1 cellular context compared by ENCODE assay signal in the genomic region with DNA sequence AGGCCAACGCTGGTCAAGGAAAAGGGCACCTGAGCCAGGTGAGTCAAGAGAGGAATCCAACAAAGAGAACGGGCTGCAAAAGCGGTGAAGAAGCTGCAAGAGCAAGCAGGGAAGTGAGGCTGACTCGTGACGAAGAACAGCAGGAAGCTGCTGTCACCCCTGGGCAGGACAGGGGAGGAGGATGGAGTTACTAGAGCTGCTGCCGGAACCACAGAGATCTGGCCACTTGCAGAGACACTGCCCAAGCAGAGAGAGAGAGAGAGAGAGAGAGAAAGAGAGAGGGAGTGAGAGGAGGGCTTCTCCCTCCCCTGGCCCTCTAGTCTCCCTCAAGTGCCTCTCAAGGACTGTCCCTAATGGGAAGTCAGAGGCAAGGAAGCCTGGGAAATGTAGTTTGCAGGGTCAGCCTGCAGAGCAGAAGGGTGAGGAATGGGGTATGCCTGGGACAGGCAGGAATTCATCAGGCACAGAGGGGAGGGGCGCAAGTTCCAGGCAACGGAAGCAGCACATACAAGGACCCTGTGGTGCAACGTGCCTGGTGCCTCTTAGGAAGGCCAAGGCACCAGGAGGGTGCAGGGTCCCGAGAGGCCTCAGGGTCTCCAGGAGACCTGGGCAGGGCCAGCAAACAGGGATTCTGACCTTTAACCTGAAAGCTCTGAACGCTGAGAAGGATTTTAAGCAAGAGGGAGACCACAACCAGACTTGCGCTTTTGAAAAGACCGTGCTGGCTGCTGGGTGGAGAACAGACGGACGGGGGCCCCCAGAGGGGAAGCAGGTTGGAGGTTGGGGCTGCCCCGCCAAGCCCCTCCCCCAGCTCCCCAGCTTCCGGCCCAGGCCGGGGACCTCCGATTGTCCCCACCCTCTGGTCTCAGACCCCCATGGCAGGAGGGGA.
TF ChIP-seq lines count a peak whose summit lies in the region.

No MANE protein-coding gene starts in this region.

TF ChIP-seq in HepG2, 621 proteins besides CTCF, POLR2A, EP300 and RAD21 (continued from another document and continues in another):
- TF ChIP-seq THYN1 (CRISPR knock-in tag; IDR thresholded peaks at IDR 0.05; ENCODE audit: borderline replicate concordance, low read depth): no peak
- TF ChIP-seq, protein P1, sequence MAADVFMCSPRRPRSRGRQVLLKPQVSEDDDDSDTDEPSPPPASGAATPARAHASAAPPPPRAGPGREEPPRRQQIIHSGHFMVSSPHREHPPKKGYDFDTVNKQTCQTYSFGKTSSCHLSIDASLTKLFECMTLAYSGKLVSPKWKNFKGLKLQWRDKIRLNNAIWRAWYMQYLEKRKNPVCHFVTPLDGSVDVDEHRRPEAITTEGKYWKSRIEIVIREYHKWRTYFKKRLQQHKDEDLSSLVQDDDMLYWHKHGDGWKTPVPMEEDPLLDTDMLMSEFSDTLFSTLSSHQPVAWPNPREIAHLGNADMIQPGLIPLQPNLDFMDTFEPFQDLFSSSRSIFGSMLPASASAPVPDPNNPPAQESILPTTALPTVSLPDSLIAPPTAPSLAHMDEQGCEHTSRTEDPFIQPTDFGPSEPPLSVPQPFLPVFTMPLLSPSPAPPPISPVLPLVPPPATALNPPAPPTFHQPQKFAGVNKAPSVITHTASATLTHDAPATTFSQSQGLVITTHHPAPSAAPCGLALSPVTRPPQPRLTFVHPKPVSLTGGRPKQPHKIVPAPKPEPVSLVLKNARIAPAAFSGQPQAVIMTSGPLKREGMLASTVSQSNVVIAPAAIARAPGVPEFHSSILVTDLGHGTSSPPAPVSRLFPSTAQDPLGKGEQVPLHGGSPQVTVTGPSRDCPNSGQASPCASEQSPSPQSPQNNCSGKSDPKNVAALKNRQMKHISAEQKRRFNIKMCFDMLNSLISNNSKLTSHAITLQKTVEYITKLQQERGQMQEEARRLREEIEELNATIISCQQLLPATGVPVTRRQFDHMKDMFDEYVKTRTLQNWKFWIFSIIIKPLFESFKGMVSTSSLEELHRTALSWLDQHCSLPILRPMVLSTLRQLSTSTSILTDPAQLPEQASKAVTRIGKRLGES (CRISPR knock-in tag; IDR thresholded peaks at IDR 0.05; ENCODE audit: borderline replicate concordance): no peak
- TF ChIP-seq ZNF441 (CRISPR knock-in tag; IDR thresholded peaks at IDR 0.05; ENCODE audit: borderline replicate concordance): no peak
- TF ChIP-seq ZFP1 (CRISPR knock-in tag; IDR thresholded peaks at IDR 0.05): peak; percentile 63; the same call in 1 of the 2 replicates
- no peak for TF ChIP-seq ZNF572 (CRISPR knock-in tag; IDR thresholded peaks at IDR 0.05)
- no peak for TF ChIP-seq ISL2 (CRISPR knock-in tag; IDR thresholded peaks at IDR 0.05)
- TF ChIP-seq HNRNPL (IDR thresholded peaks at IDR 0.05; ENCODE audit: low read depth, low read length): no peak
- peak; percentile 40; the same call in 1 of the 2 replicates for TF ChIP-seq ATAD3A (CRISPR knock-in tag; IDR thresholded peaks at IDR 0.05)
- TF ChIP-seq, protein P2, sequence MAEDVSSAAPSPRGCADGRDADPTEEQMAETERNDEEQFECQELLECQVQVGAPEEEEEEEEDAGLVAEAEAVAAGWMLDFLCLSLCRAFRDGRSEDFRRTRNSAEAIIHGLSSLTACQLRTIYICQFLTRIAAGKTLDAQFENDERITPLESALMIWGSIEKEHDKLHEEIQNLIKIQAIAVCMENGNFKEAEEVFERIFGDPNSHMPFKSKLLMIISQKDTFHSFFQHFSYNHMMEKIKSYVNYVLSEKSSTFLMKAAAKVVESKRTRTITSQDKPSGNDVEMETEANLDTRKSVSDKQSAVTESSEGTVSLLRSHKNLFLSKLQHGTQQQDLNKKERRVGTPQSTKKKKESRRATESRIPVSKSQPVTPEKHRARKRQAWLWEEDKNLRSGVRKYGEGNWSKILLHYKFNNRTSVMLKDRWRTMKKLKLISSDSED (CRISPR knock-in tag; IDR thresholded peaks at IDR 0.05): no peak
- peak; percentile 14; the same call in 1 of the 2 replicates for TF ChIP-seq ZNF83 (CRISPR knock-in tag; IDR thresholded peaks at IDR 0.05; ENCODE audit: borderline replicate concordance)
- TF ChIP-seq SP5 (CRISPR knock-in tag; IDR thresholded peaks at IDR 0.05; ENCODE audit: borderline replicate concordance, low read depth): peak; percentile 74
- TF ChIP-seq ZNF101 (CRISPR knock-in tag; IDR thresholded peaks at IDR 0.05; ENCODE audit: borderline replicate concordance, low read depth): no peak
- TF ChIP-seq REPIN1 (CRISPR knock-in tag; IDR thresholded peaks at IDR 0.05; ENCODE audit: borderline replicate concordance, low read depth): no peak
- TF ChIP-seq CHD2 (IDR thresholded peaks at IDR 0.05; ENCODE audit: low read depth, low read length): no peak
- peak; percentile 93 for TF ChIP-seq GABPB1 (CRISPR knock-in tag; IDR thresholded peaks at IDR 0.05)
- 0 out of 2 replicates have a peak, but pooled peaks have one; percentile 38 for TF ChIP-seq ZNF12 (CRISPR knock-in tag; IDR thresholded peaks at IDR 0.05)
- TF ChIP-seq TSC22D2 (CRISPR knock-in tag; IDR thresholded peaks at IDR 0.05; ENCODE audit: borderline replicate concordance): no peak
- no peak for TF ChIP-seq ZNF160 (CRISPR knock-in tag; IDR thresholded peaks at IDR 0.05)
- TF ChIP-seq BCL6 (CRISPR knock-in tag; IDR thresholded peaks at IDR 0.05): no peak; the same call in 1 of the 2 replicates
- no peak for TF ChIP-seq MED13 (CRISPR knock-in tag; IDR thresholded peaks at IDR 0.05)
- TF ChIP-seq, protein P3, sequence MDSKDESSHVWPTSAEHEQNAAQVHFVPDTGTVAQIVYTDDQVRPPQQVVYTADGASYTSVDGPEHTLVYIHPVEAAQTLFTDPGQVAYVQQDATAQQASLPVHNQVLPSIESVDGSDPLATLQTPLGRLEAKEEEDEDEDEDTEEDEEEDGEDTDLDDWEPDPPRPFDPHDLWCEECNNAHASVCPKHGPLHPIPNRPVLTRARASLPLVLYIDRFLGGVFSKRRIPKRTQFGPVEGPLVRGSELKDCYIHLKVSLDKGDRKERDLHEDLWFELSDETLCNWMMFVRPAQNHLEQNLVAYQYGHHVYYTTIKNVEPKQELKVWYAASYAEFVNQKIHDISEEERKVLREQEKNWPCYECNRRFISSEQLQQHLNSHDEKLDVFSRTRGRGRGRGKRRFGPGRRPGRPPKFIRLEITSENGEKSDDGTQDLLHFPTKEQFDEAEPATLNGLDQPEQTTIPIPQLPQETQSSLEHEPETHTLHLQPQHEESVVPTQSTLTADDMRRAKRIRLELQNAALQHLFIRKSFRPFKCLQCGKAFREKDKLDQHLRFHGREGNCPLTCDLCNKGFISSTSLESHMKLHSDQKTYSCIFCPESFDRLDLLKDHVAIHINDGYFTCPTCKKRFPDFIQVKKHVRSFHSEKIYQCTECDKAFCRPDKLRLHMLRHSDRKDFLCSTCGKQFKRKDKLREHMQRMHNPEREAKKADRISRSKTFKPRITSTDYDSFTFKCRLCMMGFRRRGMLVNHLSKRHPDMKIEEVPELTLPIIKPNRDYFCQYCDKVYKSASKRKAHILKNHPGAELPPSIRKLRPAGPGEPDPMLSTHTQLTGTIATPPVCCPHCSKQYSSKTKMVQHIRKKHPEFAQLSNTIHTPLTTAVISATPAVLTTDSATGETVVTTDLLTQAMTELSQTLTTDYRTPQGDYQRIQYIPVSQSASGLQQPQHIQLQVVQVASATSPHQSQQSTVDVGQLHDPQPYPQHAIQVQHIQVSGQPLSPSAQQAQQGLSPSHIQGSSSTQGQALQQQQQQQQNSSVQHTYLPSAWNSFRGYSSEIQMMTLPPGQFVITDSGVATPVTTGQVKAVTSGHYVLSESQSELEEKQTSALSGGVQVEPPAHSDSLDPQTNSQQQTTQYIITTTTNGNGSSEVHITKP (CRISPR knock-in tag; IDR thresholded peaks at IDR 0.05; ENCODE audit: low read depth): peak; percentile 85; the same call in 1 of the 2 replicates
- no peak for TF ChIP-seq ZSCAN22 (CRISPR knock-in tag; IDR thresholded peaks at IDR 0.05)
- TF ChIP-seq, protein P4, sequence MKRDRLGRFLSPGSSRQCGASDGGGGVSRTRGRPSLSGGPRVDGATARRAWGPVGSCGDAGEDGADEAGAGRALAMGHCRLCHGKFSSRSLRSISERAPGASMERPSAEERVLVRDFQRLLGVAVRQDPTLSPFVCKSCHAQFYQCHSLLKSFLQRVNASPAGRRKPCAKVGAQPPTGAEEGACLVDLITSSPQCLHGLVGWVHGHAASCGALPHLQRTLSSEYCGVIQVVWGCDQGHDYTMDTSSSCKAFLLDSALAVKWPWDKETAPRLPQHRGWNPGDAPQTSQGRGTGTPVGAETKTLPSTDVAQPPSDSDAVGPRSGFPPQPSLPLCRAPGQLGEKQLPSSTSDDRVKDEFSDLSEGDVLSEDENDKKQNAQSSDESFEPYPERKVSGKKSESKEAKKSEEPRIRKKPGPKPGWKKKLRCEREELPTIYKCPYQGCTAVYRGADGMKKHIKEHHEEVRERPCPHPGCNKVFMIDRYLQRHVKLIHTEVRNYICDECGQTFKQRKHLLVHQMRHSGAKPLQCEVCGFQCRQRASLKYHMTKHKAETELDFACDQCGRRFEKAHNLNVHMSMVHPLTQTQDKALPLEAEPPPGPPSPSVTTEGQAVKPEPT (CRISPR knock-in tag; IDR thresholded peaks at IDR 0.05; ENCODE audit: low read depth): no peak; the same call in 1 of the 2 replicates
- no peak for TF ChIP-seq ZNF260 (CRISPR knock-in tag; IDR thresholded peaks at IDR 0.05; ENCODE audit: borderline replicate concordance, low read depth)
- no peak for TF ChIP-seq ZNF562 (CRISPR knock-in tag; IDR thresholded peaks at IDR 0.05; ENCODE audit: borderline replicate concordance)
- TF ChIP-seq, protein P5, sequence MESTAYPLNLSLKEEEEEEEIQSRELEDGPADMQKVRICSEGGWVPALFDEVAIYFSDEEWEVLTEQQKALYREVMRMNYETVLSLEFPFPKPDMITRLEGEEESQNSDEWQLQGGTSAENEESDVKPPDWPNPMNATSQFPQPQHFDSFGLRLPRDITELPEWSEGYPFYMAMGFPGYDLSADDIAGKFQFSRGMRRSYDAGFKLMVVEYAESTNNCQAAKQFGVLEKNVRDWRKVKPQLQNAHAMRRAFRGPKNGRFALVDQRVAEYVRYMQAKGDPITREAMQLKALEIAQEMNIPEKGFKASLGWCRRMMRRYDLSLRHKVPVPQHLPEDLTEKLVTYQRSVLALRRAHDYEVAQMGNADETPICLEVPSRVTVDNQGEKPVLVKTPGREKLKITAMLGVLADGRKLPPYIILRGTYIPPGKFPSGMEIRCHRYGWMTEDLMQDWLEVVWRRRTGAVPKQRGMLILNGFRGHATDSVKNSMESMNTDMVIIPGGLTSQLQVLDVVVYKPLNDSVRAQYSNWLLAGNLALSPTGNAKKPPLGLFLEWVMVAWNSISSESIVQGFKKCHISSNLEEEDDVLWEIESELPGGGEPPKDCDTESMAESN (CRISPR knock-in tag; conservative IDR thresholded peaks at IDR 0.05): peak; percentile 78
- TF ChIP-seq ZBTB3 (CRISPR knock-in tag; IDR thresholded peaks at IDR 0.05; ENCODE audit: borderline replicate concordance, low read depth): 0 out of 2 replicates have a peak, but pooled peaks have one; percentile 6
- TF ChIP-seq, protein P6, sequence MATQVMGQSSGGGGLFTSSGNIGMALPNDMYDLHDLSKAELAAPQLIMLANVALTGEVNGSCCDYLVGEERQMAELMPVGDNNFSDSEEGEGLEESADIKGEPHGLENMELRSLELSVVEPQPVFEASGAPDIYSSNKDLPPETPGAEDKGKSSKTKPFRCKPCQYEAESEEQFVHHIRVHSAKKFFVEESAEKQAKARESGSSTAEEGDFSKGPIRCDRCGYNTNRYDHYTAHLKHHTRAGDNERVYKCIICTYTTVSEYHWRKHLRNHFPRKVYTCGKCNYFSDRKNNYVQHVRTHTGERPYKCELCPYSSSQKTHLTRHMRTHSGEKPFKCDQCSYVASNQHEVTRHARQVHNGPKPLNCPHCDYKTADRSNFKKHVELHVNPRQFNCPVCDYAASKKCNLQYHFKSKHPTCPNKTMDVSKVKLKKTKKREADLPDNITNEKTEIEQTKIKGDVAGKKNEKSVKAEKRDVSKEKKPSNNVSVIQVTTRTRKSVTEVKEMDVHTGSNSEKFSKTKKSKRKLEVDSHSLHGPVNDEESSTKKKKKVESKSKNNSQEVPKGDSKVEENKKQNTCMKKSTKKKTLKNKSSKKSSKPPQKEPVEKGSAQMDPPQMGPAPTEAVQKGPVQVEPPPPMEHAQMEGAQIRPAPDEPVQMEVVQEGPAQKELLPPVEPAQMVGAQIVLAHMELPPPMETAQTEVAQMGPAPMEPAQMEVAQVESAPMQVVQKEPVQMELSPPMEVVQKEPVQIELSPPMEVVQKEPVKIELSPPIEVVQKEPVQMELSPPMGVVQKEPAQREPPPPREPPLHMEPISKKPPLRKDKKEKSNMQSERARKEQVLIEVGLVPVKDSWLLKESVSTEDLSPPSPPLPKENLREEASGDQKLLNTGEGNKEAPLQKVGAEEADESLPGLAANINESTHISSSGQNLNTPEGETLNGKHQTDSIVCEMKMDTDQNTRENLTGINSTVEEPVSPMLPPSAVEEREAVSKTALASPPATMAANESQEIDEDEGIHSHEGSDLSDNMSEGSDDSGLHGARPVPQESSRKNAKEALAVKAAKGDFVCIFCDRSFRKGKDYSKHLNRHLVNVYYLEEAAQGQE (IDR thresholded peaks at IDR 0.05; ENCODE audit: borderline replicate concordance in 1 of 2, low read depth in 1 of 2, low read length in 2 of 2): peak in 1 of 2 experiments; percentile 48; a peak in 1 of 4 replicates
- 0 out of 2 replicates have a peak, but pooled peaks have one; percentile 17 for TF ChIP-seq CAMTA2 (CRISPR knock-in tag; IDR thresholded peaks at IDR 0.05; ENCODE audit: borderline replicate concordance)
- TF ChIP-seq, protein P7, sequence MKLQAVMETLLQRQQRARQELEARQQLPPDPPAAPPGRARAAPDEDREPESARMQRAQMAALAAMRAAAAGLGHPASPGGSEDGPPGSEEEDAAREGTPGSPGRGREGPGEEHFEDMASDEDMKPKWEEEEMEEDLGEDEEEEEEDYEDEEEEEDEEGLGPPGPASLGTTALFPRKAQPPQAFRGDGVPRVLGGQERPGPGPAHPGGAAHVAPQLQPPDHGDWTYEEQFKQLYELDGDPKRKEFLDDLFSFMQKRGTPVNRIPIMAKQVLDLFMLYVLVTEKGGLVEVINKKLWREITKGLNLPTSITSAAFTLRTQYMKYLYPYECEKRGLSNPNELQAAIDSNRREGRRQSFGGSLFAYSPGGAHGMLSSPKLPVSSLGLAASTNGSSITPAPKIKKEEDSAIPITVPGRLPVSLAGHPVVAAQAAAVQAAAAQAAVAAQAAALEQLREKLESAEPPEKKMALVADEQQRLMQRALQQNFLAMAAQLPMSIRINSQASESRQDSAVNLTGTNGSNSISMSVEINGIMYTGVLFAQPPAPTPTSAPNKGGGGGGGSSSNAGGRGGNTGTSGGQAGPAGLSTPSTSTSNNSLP (IDR thresholded peaks at IDR 0.05; ENCODE audit: low read depth, low read length): no peak
- TF ChIP-seq PRMT3 (CRISPR knock-in tag; IDR thresholded peaks at IDR 0.05; ENCODE audit: borderline replicate concordance, low read depth): no peak
- TF ChIP-seq NCOA1 (CRISPR knock-in tag; IDR thresholded peaks at IDR 0.05): peak; percentile 14; the same call in 1 of the 2 replicates
- TF ChIP-seq ZFP90 (CRISPR knock-in tag; IDR thresholded peaks at IDR 0.05; ENCODE audit: borderline replicate concordance): peak; percentile 20; the same call in 1 of the 2 replicates
- TF ChIP-seq ZNF484 (CRISPR knock-in tag; IDR thresholded peaks at IDR 0.05; ENCODE audit: borderline replicate concordance, low read depth): no peak
- TF ChIP-seq, protein P8, sequence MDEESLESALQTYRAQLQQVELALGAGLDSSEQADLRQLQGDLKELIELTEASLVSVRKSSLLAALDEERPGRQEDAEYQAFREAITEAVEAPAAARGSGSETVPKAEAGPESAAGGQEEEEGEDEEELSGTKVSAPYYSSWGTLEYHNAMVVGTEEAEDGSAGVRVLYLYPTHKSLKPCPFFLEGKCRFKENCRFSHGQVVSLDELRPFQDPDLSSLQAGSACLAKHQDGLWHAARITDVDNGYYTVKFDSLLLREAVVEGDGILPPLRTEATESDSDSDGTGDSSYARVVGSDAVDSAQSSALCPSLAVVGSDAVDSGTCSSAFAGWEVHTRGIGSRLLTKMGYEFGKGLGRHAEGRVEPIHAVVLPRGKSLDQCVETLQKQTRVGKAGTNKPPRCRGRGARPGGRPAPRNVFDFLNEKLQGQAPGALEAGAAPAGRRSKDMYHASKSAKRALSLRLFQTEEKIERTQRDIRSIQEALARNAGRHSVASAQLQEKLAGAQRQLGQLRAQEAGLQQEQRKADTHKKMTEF (CRISPR knock-in tag; IDR thresholded peaks at IDR 0.05): no peak; the same call in 1 of the 2 replicates
- TF ChIP-seq HOXA3 (CRISPR knock-in tag; IDR thresholded peaks at IDR 0.05): peak; percentile 78; the same call in 1 of the 2 replicates
